2 cellular contexts compared by ENCODE assay signal in the genomic region with DNA sequence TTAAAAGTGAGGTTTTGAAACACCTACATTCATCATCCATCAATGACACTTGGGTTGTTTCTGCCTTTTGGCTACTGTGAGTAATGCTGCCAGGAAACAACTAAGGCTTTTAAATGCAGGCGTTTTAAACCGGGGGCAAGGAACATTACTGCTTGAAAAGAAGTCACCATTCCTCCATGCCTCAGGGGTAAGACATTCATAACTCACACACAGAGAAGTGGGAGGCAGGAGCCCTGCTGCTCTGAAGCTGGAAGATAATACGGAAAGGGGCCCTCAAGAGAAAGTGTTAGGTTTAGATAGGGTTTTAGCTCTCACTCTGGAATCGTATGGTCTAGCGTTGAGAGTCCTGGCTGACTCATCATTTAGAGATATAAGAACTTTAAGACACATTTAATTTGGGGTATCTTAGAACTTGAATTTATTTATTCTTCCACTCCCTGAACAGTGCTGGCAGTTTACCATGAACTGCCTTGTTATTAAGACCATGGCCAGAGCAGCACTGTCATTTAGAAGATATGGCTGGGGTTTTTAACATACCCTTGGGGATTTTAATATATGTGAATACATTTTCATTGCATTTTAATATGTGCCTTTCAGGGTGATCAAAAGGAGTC.
TF ChIP-seq lines count a peak whose summit lies in the region.

No MANE protein-coding gene starts in this region.

TF ChIP-seq in A549, 52 proteins besides CTCF, POLR2A, EP300 and RAD21:
- TF ChIP-seq MYC (IDR thresholded peaks at IDR 0.05; ENCODE audit: borderline replicate concordance, low read length) = no peak
- TF ChIP-seq MAFK (IDR thresholded peaks at IDR 0.05; ENCODE audit: partially characterized antibody) = peak; percentile 20

TF ChIP-seq in GM12891, 5 proteins besides CTCF, POLR2A, EP300 and RAD21:
- TF ChIP-seq POLR2AphosphoS5 (IDR thresholded peaks at IDR 0.05; ENCODE audit: low read depth, low read length) = no peak
- TF ChIP-seq TAF1 (IDR thresholded peaks at IDR 0.05; ENCODE audit: low read depth, low read length) = no peak
- TF ChIP-seq POU2F2 (IDR thresholded peaks at IDR 0.05; ENCODE audit: low read depth, low read length) = no peak
- no peak for TF ChIP-seq PAX5 (IDR thresholded peaks at IDR 0.05; ENCODE audit: insufficient read depth, low read length, severe bottlenecking)
- no peak for TF ChIP-seq SPI1 (IDR thresholded peaks at IDR 0.05; ENCODE audit: low read depth, low read length)
